27 cellular contexts compared by ENCODE assay signal in the genomic region with DNA sequence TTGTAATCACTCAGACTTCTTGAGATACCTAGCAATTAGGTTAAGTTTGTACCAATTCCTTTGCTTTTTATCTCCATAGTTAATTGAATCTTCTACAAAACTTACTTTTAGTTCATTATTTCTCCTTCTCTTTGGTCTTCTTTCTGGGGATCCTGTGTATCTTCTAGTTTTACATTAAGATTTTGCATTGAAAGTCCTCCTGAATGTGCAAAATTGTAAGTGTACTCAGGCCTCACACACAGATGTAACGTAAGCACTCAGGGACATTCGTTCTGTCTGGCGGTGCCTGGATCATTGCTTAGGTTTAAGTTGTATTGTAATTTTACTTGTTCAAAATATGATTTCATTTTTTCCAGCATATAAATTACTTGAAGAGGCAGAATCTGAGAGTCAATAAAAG.
"Had no signal": no experiment of that assay in that cellular context is flagged by ENCODE, and none has a peak within 500 bp of the region (broad histone marks: within the 10 kb centered on the region; RNA-seq: fewer than 3 reads in every experiment).

No MANE protein-coding gene starts in this region.

- H3K4me1 Mint-ChIP-seq: activated CD4-positive, alpha-beta memory T cell treated with anti-CD3 and anti-CD28 coated beads, Interleukin-2, amount 10 ng/mL, durations not matched to agents 7 days and 5 days; activated CD4-positive, alpha-beta T cell treated with anti-CD3 and anti-CD28 coated beads for 36 hours; activated T-helper 17 cell treated with anti-CD3 and anti-CD28 coated beads, Interleukin-2, amount 50 U/mL, for 72 hours; T-cell had no signal

- H3K27ac Mint-ChIP-seq: activated CD4-positive, alpha-beta memory T cell treated with anti-CD3 and anti-CD28 coated beads, Interleukin-2, amount 10 ng/mL, durations not matched to agents 7 days and 5 days; activated CD4-positive, alpha-beta T cell treated with anti-CD3 and anti-CD28 coated beads for 36 hours; activated naive CD4-positive, alpha-beta T cell treated with anti-CD3 and anti-CD28 coated beads for 36 hours; activated naive CD8-positive, alpha-beta T cell; activated T-helper 17 cell treated with anti-CD3 and anti-CD28 coated beads, Interleukin-2, amount 50 U/mL, for 72 hours; T-cell had no signal

- H3K4me3 Mint-ChIP-seq: activated CD4-positive, alpha-beta memory T cell treated with anti-CD3 and anti-CD28 coated beads, Interleukin-2, amount 10 ng/mL, durations not matched to agents 7 days and 5 days; activated CD4-positive, alpha-beta T cell treated with anti-CD3 and anti-CD28 coated beads for 36 hours; activated naive CD4-positive, alpha-beta T cell treated with anti-CD3 and anti-CD28 coated beads for 36 hours; activated naive CD8-positive, alpha-beta T cell; activated T-helper 17 cell treated with anti-CD3 and anti-CD28 coated beads, Interleukin-2, amount 50 U/mL, for 72 hours; T-cell had no signal

- H3K9me3 Mint-ChIP-seq: activated CD4-positive, alpha-beta memory T cell treated with anti-CD3 and anti-CD28 coated beads, Interleukin-2, amount 10 ng/mL, durations not matched to agents 7 days and 5 days; activated naive CD4-positive, alpha-beta T cell treated with anti-CD3 and anti-CD28 coated beads for 36 hours; activated T-helper 17 cell treated with anti-CD3 and anti-CD28 coated beads, Interleukin-2, amount 50 U/mL, for 72 hours; T-cell had no signal

- H3K27me3 Mint-ChIP-seq: activated CD4-positive, alpha-beta memory T cell treated with anti-CD3 and anti-CD28 coated beads, Interleukin-2, amount 10 ng/mL, durations not matched to agents 7 days and 5 days; activated CD4-positive, alpha-beta T cell treated with anti-CD3 and anti-CD28 coated beads for 36 hours had no signal

- ATAC-seq: activated CD4-positive, alpha-beta T cell treated with anti-CD3 and anti-CD28 coated beads for 36 hours; activated T-helper 17 cell treated with anti-CD3 and anti-CD28 coated beads, Interleukin-2, amount 50 U/mL, for 72 hours; Panc1; Right ventricle myocardium inferior; T-cell had no signal

- H3K4me3 ChIP-seq: SK-N-MC had no signal

- H3K36me3 ChIP-seq: brain microvascular endothelial cell had no signal

- H3K27ac ChIP-seq: brain microvascular endothelial cell, SK-N-MC had no signal

- DNase-seq: activated CD4-positive, alpha-beta memory T cell treated with anti-CD3 and anti-CD28 coated beads, Interleukin-2, amount 10 ng/mL, durations not matched to agents 7 days and 5 days; activated CD4-positive, alpha-beta T cell treated with anti-CD3 and anti-CD28 coated beads for 36 hours; activated CD4-positive, alpha-beta T cell treated with anti-CD3 and anti-CD28 coated beads, Interleukin-2, amount 50 U/mL, for 1 hour; activated CD4-positive, CD25-positive, alpha-beta regulatory T cell; activated gamma-delta T cell; activated naive CD4-positive, alpha-beta T cell treated with anti-CD3 and anti-CD28 coated beads for 36 hours; activated T-cell treated with anti-CD3 and anti-CD28 coated beads for 4 hours; activated T-cell treated with anti-CD3 and anti-CD28 coated beads, Interleukin-2, amount 50 U/mL, for 48 hours; brain microvascular endothelial cell; Kasumi-1; KBM-7; NCI-H1048; NCI-H1694 treated with DMSO at 0.1 percent for 48 hours; NCI-H2081; NCI-H510A treated with DMSO at 0.1 percent for 48 hours; NCI-H69; NK-92 treated with Interleukin-12 subunit alpha and Interleukin-12 subunit beta, amount 100 ng/mL, for 24 hours; OCI-M1; RPMI8226; T-cell; T-helper 2 cell; T1000 had no signal

- H3K36me3 Mint-ChIP-seq: activated naive CD8-positive, alpha-beta T cell; T-cell had no signal

- H3K27me3 ChIP-seq: brain microvascular endothelial cell had no signal
